Comparison of ENCODE assay signal across 19 cellular contexts in genomic region chr20:24393903-24394302, GRCh38.
DNase-seq lines count a peak whose midpoint lies in the region; ATAC-seq and TF ChIP-seq lines count a peak whose summit lies in the region.
"Had no signal": no experiment of that assay in that cellular context is flagged by ENCODE, and none has a peak within 500 bp of the region (broad histone marks: within the 10 kb centered on the region; RNA-seq: fewer than 3 reads in every experiment).

No MANE protein-coding gene starts in this region.

- no peak overlapping the region for H2AK5ac ChIP-seq in H9 (ENCODE audit: insufficient read length, low read length)
- no peak overlapping the region for H2AK5ac ChIP-seq in neuronal stem cell (ENCODE audit: low read depth, low read length)

- H3K23ac ChIP-seq in H9 (ENCODE audit: insufficient read length, low read depth, low read length) (no peak overlapping the region), neuronal stem cell (ENCODE audit: low read depth, low read length, poor library complexity) (no peak overlapping the region)

- H3K9me3 Mint-ChIP-seq in GM23338 (peaks cover 16% of the 10 kb centered on the region), H9 (peaks cover 13 to 18% of the 10 kb centered on the region in 2 experiments), endodermal cell (peaks cover 11% of the 10 kb centered on the region)
- H3K9me3 Mint-ChIP-seq: CD4-positive, alpha-beta T cell; CD8-positive, alpha-beta T cell had no signal

- H3K36me3 Mint-ChIP-seq in GM23338 (ENCODE audit: low read depth) (peaks cover 5% of the 10 kb centered on the region; the same call in 1 of the 3 replicates), H9 (ENCODE audit: insufficient read depth in 1 of 3, low read depth in 3 of 3) (peaks cover 0 to 6% (median 3%) of the 10 kb centered on the region in 3 experiments; a peak in 2 of 7 replicates), endodermal cell (ENCODE audit: low read depth) (no peaks in the 10 kb centered on the region)
- H3K36me3 Mint-ChIP-seq: CD8-positive, alpha-beta T cell had no signal

- no peaks in the 10 kb centered on the region for H3K27me3 ChIP-seq in GM23338 (ENCODE audit: insufficient read depth)
- H3K27me3 ChIP-seq in H9 (ENCODE audit: insufficient read depth, low read length): no peaks in the 10 kb centered on the region
- H3K27me3 ChIP-seq in endodermal cell (ENCODE audit: control insufficient read depth, insufficient read depth, low read length, poor library complexity, severe bottlenecking): no peaks in the 10 kb centered on the region
- no peaks in the 10 kb centered on the region for H3K27me3 ChIP-seq in neuronal stem cell (ENCODE audit: control insufficient read depth in 3 of 3, insufficient read depth in 3 of 3, low read depth in 1 of 3, low read length in 3 of 3)
- H3K27me3 ChIP-seq: BLaER1 treated with 17β-estradiol and CSF1 and Interleukin-3, amounts not matched to agents 10 nM and 100 nM had no signal

- H3K4me3 ChIP-seq in GM23338 (no peak overlapping the region), endodermal cell (ENCODE audit: low read length) (no peak overlapping the region), neuronal stem cell (ENCODE audit: low read length in 2 of 2) (no peak overlapping the region)
- H3K4me3 ChIP-seq: A549; BLaER1 treated with 17β-estradiol and CSF1 and Interleukin-3, amounts not matched to agents 10 nM and 100 nM had no signal

- H2BK120ac ChIP-seq in H9 (ENCODE audit: low read depth, low read length, poor library complexity, severe bottlenecking) (no peak overlapping the region), neuronal stem cell (ENCODE audit: low read depth, low read length) (no peak overlapping the region)

- H3K4me1 Mint-ChIP-seq in GM23338 (peaks cover 12% of the 10 kb centered on the region), H9 (peaks cover 11 to 15% of the 10 kb centered on the region in 2 experiments), endodermal cell (no peaks in the 10 kb centered on the region)

- H3K9me2 ChIP-seq in GM23338 (ENCODE audit: insufficient read depth): 0 out of 2 replicates have a peak, but pooled peaks cover 11% of the 10 kb centered on the region

- H3K27ac Mint-ChIP-seq in GM23338 (no peak overlapping the region), H9 (no peak overlapping the region), endodermal cell (no peak overlapping the region)
- H3K27ac Mint-ChIP-seq: B cell; CD4-positive, alpha-beta T cell; CD8-positive, alpha-beta T cell had no signal

- H2BK15ac ChIP-seq in H9 (ENCODE audit: low read depth, low read length) (no peak overlapping the region), neuronal stem cell (ENCODE audit: low read length) (no peak overlapping the region)

- H4K91ac ChIP-seq in H9 (ENCODE audit: insufficient read length, low read depth, low read length) (no peak overlapping the region), neuronal stem cell (ENCODE audit: low read depth, low read length, poor library complexity) (no peak overlapping the region)

- WGBS in H9 (ENCODE audit: extremely low coverage, insufficient read length, low lambda C conversion rate): no CpG with 5 or more reads among the region's 9 CpGs
- WGBS in endodermal cell (ENCODE audit: insufficient coverage in 1 of 2, insufficient read length in 1 of 2), 2 experiments: 84 to 100% methylated on average over 3 to 9 of the region's 9 CpGs
- no CpG with 5 or more reads among the region's 9 CpGs for WGBS in neuronal stem cell (ENCODE audit: extremely low coverage in 2 of 2, insufficient read length in 2 of 2, insufficient replicate concordance in 1 of 2), 2 donors

- no peak overlapping the region for H2BK5ac ChIP-seq in H9 (ENCODE audit: insufficient read length, low read length)
- H2BK5ac ChIP-seq in neuronal stem cell (ENCODE audit: low read length): no peak overlapping the region

- H3K27me3 Mint-ChIP-seq in GM23338 (ENCODE audit: insufficient read depth, low read depth, poor library complexity) (peaks cover 5% of the 10 kb centered on the region), H9 (ENCODE audit: low read depth) (peaks cover 13% of the 10 kb centered on the region), endodermal cell (ENCODE audit: insufficient read depth) (peaks cover 16% of the 10 kb centered on the region)
- H3K27me3 Mint-ChIP-seq: B cell; CD4-positive, alpha-beta T cell had no signal

- no peak overlapping the region for H3K18ac ChIP-seq in H9 (ENCODE audit: insufficient read length, low read depth, low read length)
- H3K18ac ChIP-seq in neuronal stem cell (ENCODE audit: low read length): peak overlapping the region; percentile 34

- H2AFZ ChIP-seq in GM23338 (0 out of 2 replicates have a peak overlapping the region, but pooled peaks have one; percentile 32), H9 (ENCODE audit: low read length) (no peak overlapping the region), neuronal stem cell (ENCODE audit: low read length) (no peak overlapping the region)

- H3K4me2 ChIP-seq in GM23338 (no peak overlapping the region), H9 (ENCODE audit: insufficient read depth, insufficient read length, low read length) (no peak overlapping the region), neuronal stem cell (ENCODE audit: insufficient read depth, low read length, poor library complexity, severe bottlenecking) (no peak overlapping the region)
- H3K4me2 ChIP-seq: A549 had no signal

- H2BK12ac ChIP-seq in H9 (ENCODE audit: insufficient read length, low read depth, low read length) (no peak overlapping the region), neuronal stem cell (ENCODE audit: low read length) (no peak overlapping the region)

- H3K79me2 ChIP-seq in GM23338 (replicated peaks; ENCODE audit: insufficient read depth) (no peaks in the 10 kb centered on the region), H9 (ENCODE audit: insufficient read depth, low read length) (no peaks in the 10 kb centered on the region)

- H4K5ac ChIP-seq in H9 (ENCODE audit: insufficient read length, low read depth, low read length): no peak overlapping the region

- H3K4me1 ChIP-seq in GM23338 (ENCODE audit: insufficient read depth): no peaks in the 10 kb centered on the region
- no peaks in the 10 kb centered on the region for H3K4me1 ChIP-seq in H9 (ENCODE audit: insufficient read depth, low read length)
- H3K4me1 ChIP-seq in endodermal cell (ENCODE audit: control insufficient read depth, insufficient read depth, low read length): no peaks in the 10 kb centered on the region
- no peaks in the 10 kb centered on the region for H3K4me1 ChIP-seq in neuronal stem cell (ENCODE audit: control insufficient read depth in 2 of 2, insufficient read depth in 1 of 2, low read depth in 1 of 2, low read length in 2 of 2)
- H3K4me1 ChIP-seq: A549, Caco-2 had no signal

- no peak overlapping the region for H3K27ac ChIP-seq in GM23338 (ENCODE audit: low read depth)
- H3K27ac ChIP-seq in H9 (ENCODE audit: insufficient read length, low read depth, low read length): no peak overlapping the region
- H3K27ac ChIP-seq in endodermal cell (ENCODE audit: low read depth, low read length): no peak overlapping the region
- H3K27ac ChIP-seq in neuronal stem cell (replicated peaks; ENCODE audit: low read length): no peak overlapping the region
- H3K27ac ChIP-seq: 22Rv1; A549; BLaER1 treated with 17β-estradiol and CSF1 and Interleukin-3, amounts not matched to agents 10 nM and 100 nM; C4-2B had no signal

- H3K79me1 ChIP-seq in H9 (ENCODE audit: insufficient read depth, low read depth, low read length, poor library complexity, severe bottlenecking) (no peaks in the 10 kb centered on the region), neuronal stem cell (ENCODE audit: low read depth, low read length) (no peaks in the 10 kb centered on the region)

- ATAC-seq in GM23338: peak; percentile 61
- ATAC-seq in HG02840 (IDR thresholded peaks at IDR 0.05; ENCODE audit: low FRiP score, unreplicated experiment): no peak
- no peak for ATAC-seq in GM21381 (IDR thresholded peaks at IDR 0.05; ENCODE audit: unreplicated experiment)
- ATAC-seq: CD8-positive, alpha-beta T cell had no signal

- peak; percentile 19 for DNase-seq in GM23338 (ENCODE audit: low spot score)
- peak; percentile 48 for DNase-seq in H9
- no peak for DNase-seq in endodermal cell
- no peak for DNase-seq in neuronal stem cell (ENCODE audit: low spot score)
- no peak for DNase-seq in NCI-H2081 treated with DMSO at 0.1 percent for 48 hours (lab: John Stamatoyannopoulos, UW)
- DNase-seq: AML-193; Caco-2; Calu3; CD4-positive, alpha-beta T cell; CD8-positive, alpha-beta T cell; DMS79 treated with DMSO at 0.1 percent for 48 hours; GF-D8 had no signal

- H3T11ph ChIP-seq in H9 (ENCODE audit: low read length): no peak overlapping the region

- no peak overlapping the region for H3K56ac ChIP-seq in H9 (ENCODE audit: insufficient read length, low read depth, low read length)

- H3K36me3 ChIP-seq in GM23338 (ENCODE audit: insufficient read depth): no peaks in the 10 kb centered on the region
- H3K36me3 ChIP-seq in endodermal cell (ENCODE audit: control insufficient read depth, insufficient read depth, low read length): no peaks in the 10 kb centered on the region
- H3K36me3 ChIP-seq in neuronal stem cell (replicated peaks in 1 of 2; ENCODE audit: control insufficient read depth in 2 of 2, insufficient read depth in 2 of 2, low read length in 2 of 2): no peaks in the 10 kb centered on the region
- H3K36me3 ChIP-seq: BLaER1 treated with 17β-estradiol and CSF1 and Interleukin-3, amounts not matched to agents 10 nM and 100 nM had no signal

- H3K4me3 Mint-ChIP-seq in GM23338 (no peak overlapping the region), H9 (no peak overlapping the region), endodermal cell (no peak overlapping the region)
- H3K4me3 Mint-ChIP-seq: B cell; CD4-positive, alpha-beta T cell; CD8-positive, alpha-beta T cell had no signal

- no peak overlapping the region for H3K4ac ChIP-seq in H9 (ENCODE audit: low read depth, low read length)
- H3K4ac ChIP-seq in neuronal stem cell (ENCODE audit: low read length): no peak overlapping the region

- H3K9ac ChIP-seq in H9 (ENCODE audit: extremely low read depth, insufficient read length, low read length) (no peak overlapping the region), endodermal cell (ENCODE audit: extremely low read depth, low read length, poor library complexity, severe bottlenecking) (no peak overlapping the region), neuronal stem cell (ENCODE audit: low read depth, low read length, poor library complexity) (no peak overlapping the region)
- H3K9ac ChIP-seq: BLaER1 treated with 17β-estradiol and CSF1 and Interleukin-3, amounts not matched to agents 10 nM and 100 nM had no signal

- no peaks in the 10 kb centered on the region for H3F3A ChIP-seq in GM23338 (replicated peaks; ENCODE audit: low read depth)

- H2BK20ac ChIP-seq in H9 (ENCODE audit: low read depth, low read length, poor library complexity, severe bottlenecking): no peak overlapping the region

- H4K20me1 ChIP-seq in GM23338 (replicated peaks; ENCODE audit: insufficient read depth): no peaks in the 10 kb centered on the region
- no peaks in the 10 kb centered on the region for H4K20me1 ChIP-seq in H9 (ENCODE audit: control insufficient read depth, insufficient read depth, insufficient read length)
- H4K20me1 ChIP-seq: BLaER1 treated with 17β-estradiol and CSF1 and Interleukin-3, amounts not matched to agents 10 nM and 100 nM had no signal

- H3K14ac ChIP-seq in H9 (ENCODE audit: insufficient read depth, low read length): no peak overlapping the region
- no peak overlapping the region for H3K14ac ChIP-seq in neuronal stem cell (ENCODE audit: low read length)

- TF ChIP-seq CTCF in GM23338 (conservative IDR thresholded peaks at IDR 0.05; ENCODE audit: low read depth in 2 of 2): peak in 1 of 2 experiments; percentile 33; a peak in 1 of 4 replicates
- peak; percentile 31; the same call in 2 of the 3 replicates for TF ChIP-seq CTCF in H9 (conservative IDR thresholded peaks at IDR 0.05)
- peak; percentile 49 for TF ChIP-seq CTCF in endodermal cell (conservative IDR thresholded peaks at IDR 0.05)

- no peak overlapping the region for H4K8ac ChIP-seq in H9 (replicated peaks; ENCODE audit: insufficient read length, low read depth, low read length)
- H4K8ac ChIP-seq in neuronal stem cell (ENCODE audit: low read depth, low read length): no peak overlapping the region

- no peaks in the 10 kb centered on the region for H3K9me3 ChIP-seq in H9 (ENCODE audit: control insufficient read depth, low read depth, low read length)
- H3K9me3 ChIP-seq in endodermal cell (ENCODE audit: control insufficient read depth, low read length): no peaks in the 10 kb centered on the region
- no peaks in the 10 kb centered on the region for H3K9me3 ChIP-seq in neuronal stem cell (replicated peaks in 1 of 2; ENCODE audit: control insufficient read depth in 2 of 2, insufficient read depth in 1 of 2, low read depth in 1 of 2, low read length in 2 of 2)
- H3K9me3 ChIP-seq: A549, Caco-2 had no signal

- no peaks in the 10 kb centered on the region for H3K23me2 ChIP-seq in H9 (ENCODE audit: insufficient read length, low read depth, low read length, poor library complexity, severe bottlenecking)

Comparison
In these comparisons a context has a peak if more than half of its experiments do, and no peak if none do; other contexts are left out.
1. DNase-seq: peak in GM23338 (single experiment) and H9 (single experiment); none in endodermal cell (single experiment), neuronal stem cell (single experiment) and NCI-H2081 treated with DMSO at 0.1 percent for 48 hours (single experiment).